20 cellular contexts compared by ENCODE assay signal in genomic region chr4:84809946-84810345, GRCh38.
"Had no signal": no experiment of that assay in that cellular context is flagged by ENCODE, and none has a peak within 500 bp of the region (broad histone marks: within the 10 kb centered on the region; RNA-seq: fewer than 3 reads in every experiment).

No MANE protein-coding gene starts in this region.

- DNase-seq: activated CD4-positive, alpha-beta memory T cell treated with anti-CD3 and anti-CD28 coated beads for 36 hours; activated CD4-positive, alpha-beta T cell treated with anti-CD3 and anti-CD28 coated beads for 48 hours; activated naive CD4-positive, alpha-beta T cell treated with Interleukin-2 at 50 U/mL for 16 hours; activated naive CD8-positive, alpha-beta T cell treated with anti-CD3 and anti-CD28 coated beads for 36 hours; activated T-cell treated with anti-CD3 and anti-CD28 coated beads, Interleukin-2, amount 50 U/mL, for 48 hours; amniotic stem cell; body of pancreas; foreskin fibroblast; immature natural killer cell; left ventricle myocardium inferior; naive B cell; small intestine; stimulated activated CD4-positive, alpha-beta T cell treated with anti-CD3 and anti-CD28 coated beads, Interleukin-2, amount 100 ng/mL, for 24 hours; stimulated activated naive CD8-positive, alpha-beta T cell treated with anti-CD3 and anti-CD28 coated beads, Interleukin-15, amount 100 ng/mL, for 72 hours; trophoblast cell had no signal

- H3K79me2 ChIP-seq: hepatocyte had no signal

- H2AFZ ChIP-seq: hepatocyte had no signal

- H3K4me3 ChIP-seq: body of pancreas, hepatocyte, left ventricle myocardium inferior, suprapubic skin, vagina had no signal

- H3K4me2 ChIP-seq: hepatocyte had no signal

- H3K9me3 ChIP-seq: body of pancreas, left ventricle myocardium inferior, suprapubic skin, vagina had no signal

- H3K27me3 ChIP-seq: body of pancreas, hepatocyte, suprapubic skin, vagina had no signal

- ATAC-seq: body of pancreas; sciatic nerve; stimulated activated effector memory CD8-positive, alpha-beta T cell treated with anti-CD3 and anti-CD28 coated beads, Interleukin-12 subunit alpha, Interleukin-12 subunit beta, amount 100 ng/mL, for 72 hours; stimulated activated naive CD8-positive, alpha-beta T cell treated with anti-CD3 and anti-CD28 coated beads, Interleukin-15, amount 100 ng/mL, for 72 hours had no signal

- H3K27ac ChIP-seq: body of pancreas, hepatocyte, left ventricle myocardium inferior, suprapubic skin, vagina had no signal

- H3K36me3 ChIP-seq: vagina had no signal

- H3K4me1 ChIP-seq: body of pancreas, left ventricle myocardium inferior, suprapubic skin, vagina had no signal
